1 cellular context compared by ENCODE assay signal in the genomic region with DNA sequence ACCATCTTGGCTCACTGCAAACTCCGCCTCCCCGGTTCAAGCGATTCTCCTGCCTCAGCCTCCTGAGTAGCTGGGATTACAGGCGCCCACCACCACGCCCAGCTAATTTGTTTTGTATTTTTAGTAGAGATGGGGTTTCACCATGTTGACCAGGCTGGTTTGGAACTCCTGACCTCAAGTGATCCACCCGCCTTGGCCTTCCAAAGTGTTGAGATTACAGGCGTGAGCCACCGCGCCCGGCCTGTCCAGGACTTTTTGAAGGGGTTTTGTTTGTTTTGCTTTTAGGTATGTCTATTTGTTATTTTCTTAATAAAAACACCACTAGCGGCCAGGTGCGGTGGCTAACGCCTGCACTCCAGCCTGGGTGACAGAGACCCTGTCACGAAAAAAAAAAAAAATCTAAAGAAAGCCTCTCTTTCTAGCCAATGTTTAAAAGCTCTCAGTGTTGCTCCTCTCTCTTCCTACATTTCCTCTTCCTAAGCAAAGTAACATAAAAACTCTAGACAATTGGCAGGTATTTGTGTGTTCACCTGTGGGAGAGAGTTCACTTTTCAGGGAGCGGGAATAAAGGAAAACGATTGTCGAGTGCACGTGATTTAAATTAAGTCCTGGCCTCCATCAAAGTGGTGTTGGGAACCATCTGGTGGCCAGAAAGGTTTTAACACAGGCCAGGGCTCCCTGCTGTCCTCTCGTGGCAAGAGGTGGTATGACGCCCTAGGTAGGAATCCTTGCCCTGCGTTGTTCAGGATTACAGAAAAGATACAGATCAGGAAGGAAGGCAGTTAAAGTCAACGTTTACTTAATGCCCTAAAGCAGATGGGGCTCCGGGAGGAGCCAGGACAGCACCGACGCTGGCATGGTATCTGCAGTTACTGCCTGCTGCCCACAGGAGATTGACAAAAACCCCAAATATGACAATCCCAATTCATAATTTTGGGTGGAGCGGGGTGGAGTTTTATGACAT.
TF ChIP-seq lines count a peak whose summit lies in the region.

No MANE protein-coding gene starts in this region.

TF ChIP-seq in K562, 482 proteins besides CTCF, POLR2A, EP300 and RAD21 (continued from another document and continues in another):
- TF ChIP-seq, protein P1, sequence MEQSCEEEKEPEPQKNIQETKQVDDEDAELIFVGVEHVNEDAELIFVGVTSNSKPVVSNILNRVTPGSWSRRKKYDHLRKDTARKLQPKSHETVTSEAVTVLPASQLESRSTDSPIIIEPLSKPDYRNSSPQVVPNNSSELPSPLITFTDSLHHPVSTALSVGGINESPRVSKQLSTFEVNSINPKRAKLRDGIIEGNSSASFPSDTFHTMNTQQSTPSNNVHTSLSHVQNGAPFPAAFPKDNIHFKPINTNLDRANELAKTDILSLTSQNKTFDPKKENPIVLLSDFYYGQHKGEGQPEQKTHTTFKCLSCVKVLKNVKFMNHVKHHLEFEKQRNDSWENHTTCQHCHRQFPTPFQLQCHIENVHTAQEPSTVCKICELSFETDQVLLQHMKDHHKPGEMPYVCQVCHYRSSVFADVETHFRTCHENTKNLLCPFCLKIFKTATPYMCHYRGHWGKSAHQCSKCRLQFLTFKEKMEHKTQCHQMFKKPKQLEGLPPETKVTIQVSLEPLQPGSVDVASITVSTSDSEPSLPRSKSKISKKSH (CRISPR knock-in tag; IDR thresholded peaks at IDR 0.05), result no peak
- TF ChIP-seq ZNF324 (CRISPR knock-in tag; IDR thresholded peaks at IDR 0.05), result no peak
- TF ChIP-seq, protein P2, sequence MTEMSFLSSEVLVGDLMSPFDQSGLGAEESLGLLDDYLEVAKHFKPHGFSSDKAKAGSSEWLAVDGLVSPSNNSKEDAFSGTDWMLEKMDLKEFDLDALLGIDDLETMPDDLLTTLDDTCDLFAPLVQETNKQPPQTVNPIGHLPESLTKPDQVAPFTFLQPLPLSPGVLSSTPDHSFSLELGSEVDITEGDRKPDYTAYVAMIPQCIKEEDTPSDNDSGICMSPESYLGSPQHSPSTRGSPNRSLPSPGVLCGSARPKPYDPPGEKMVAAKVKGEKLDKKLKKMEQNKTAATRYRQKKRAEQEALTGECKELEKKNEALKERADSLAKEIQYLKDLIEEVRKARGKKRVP (CRISPR knock-in tag; IDR thresholded peaks at IDR 0.05), result no peak
- TF ChIP-seq ZNF140 (CRISPR knock-in tag; IDR thresholded peaks at IDR 0.05), result no peak
- peak; percentile 16; the same call in 1 of the 2 replicates for TF ChIP-seq GTF2F1 (IDR thresholded peaks at IDR 0.05; ENCODE audit: low read depth, low read length)
- TF ChIP-seq ZNF3 (CRISPR knock-in tag; IDR thresholded peaks at IDR 0.05), result no peak
- TF ChIP-seq ZNF561 (CRISPR knock-in tag; conservative IDR thresholded peaks at IDR 0.05), result no peak
- no peak for TF ChIP-seq ZNF12 (CRISPR knock-in tag; IDR thresholded peaks at IDR 0.05)
- no peak for TF ChIP-seq HDAC8 (tag; IDR thresholded peaks at IDR 0.05)
- no peak for TF ChIP-seq MCM7 (IDR thresholded peaks at IDR 0.05)
- no peak for TF ChIP-seq HDGF (IDR thresholded peaks at IDR 0.05)
- TF ChIP-seq, protein P3, sequence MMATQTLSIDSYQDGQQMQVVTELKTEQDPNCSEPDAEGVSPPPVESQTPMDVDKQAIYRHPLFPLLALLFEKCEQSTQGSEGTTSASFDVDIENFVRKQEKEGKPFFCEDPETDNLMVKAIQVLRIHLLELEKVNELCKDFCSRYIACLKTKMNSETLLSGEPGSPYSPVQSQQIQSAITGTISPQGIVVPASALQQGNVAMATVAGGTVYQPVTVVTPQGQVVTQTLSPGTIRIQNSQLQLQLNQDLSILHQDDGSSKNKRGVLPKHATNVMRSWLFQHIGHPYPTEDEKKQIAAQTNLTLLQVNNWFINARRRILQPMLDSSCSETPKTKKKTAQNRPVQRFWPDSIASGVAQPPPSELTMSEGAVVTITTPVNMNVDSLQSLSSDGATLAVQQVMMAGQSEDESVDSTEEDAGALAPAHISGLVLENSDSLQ (IDR thresholded peaks at IDR 0.05), result no peak
- TF ChIP-seq NRF1 (conservative IDR thresholded peaks at IDR 0.05 in 1 of 2, IDR thresholded peaks at IDR 0.05 in 1 of 2), result no peak
- peak; percentile 76 for TF ChIP-seq RAD51 (IDR thresholded peaks at IDR 0.05; ENCODE audit: borderline replicate concordance, low read depth)
- no peak for TF ChIP-seq PTTG1 (tag; IDR thresholded peaks at IDR 0.05; ENCODE audit: low read depth)
- TF ChIP-seq SRF (CRISPR knock-in tag; IDR thresholded peaks at IDR 0.05), result no peak
- TF ChIP-seq ZNF57 (CRISPR knock-in tag; IDR thresholded peaks at IDR 0.05), result no peak
- TF ChIP-seq GATAD2A (IDR thresholded peaks at IDR 0.05), result peak; percentile 57; the same call in 1 of the 2 replicates
- TF ChIP-seq, protein P4, sequence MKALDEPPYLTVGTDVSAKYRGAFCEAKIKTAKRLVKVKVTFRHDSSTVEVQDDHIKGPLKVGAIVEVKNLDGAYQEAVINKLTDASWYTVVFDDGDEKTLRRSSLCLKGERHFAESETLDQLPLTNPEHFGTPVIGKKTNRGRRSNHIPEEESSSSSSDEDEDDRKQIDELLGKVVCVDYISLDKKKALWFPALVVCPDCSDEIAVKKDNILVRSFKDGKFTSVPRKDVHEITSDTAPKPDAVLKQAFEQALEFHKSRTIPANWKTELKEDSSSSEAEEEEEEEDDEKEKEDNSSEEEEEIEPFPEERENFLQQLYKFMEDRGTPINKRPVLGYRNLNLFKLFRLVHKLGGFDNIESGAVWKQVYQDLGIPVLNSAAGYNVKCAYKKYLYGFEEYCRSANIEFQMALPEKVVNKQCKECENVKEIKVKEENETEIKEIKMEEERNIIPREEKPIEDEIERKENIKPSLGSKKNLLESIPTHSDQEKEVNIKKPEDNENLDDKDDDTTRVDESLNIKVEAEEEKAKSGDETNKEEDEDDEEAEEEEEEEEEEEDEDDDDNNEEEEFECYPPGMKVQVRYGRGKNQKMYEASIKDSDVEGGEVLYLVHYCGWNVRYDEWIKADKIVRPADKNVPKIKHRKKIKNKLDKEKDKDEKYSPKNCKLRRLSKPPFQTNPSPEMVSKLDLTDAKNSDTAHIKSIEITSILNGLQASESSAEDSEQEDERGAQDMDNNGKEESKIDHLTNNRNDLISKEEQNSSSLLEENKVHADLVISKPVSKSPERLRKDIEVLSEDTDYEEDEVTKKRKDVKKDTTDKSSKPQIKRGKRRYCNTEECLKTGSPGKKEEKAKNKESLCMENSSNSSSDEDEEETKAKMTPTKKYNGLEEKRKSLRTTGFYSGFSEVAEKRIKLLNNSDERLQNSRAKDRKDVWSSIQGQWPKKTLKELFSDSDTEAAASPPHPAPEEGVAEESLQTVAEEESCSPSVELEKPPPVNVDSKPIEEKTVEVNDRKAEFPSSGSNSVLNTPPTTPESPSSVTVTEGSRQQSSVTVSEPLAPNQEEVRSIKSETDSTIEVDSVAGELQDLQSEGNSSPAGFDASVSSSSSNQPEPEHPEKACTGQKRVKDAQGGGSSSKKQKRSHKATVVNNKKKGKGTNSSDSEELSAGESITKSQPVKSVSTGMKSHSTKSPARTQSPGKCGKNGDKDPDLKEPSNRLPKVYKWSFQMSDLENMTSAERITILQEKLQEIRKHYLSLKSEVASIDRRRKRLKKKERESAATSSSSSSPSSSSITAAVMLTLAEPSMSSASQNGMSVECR (CRISPR knock-in tag; IDR thresholded peaks at IDR 0.05), result peak; percentile 57; the same call in 1 of the 2 replicates
- no peak for TF ChIP-seq SIN3B (IDR thresholded peaks at IDR 0.05; ENCODE audit: low read depth)
- TF ChIP-seq MITF (IDR thresholded peaks at IDR 0.05), result peak; percentile 95
- no peak for TF ChIP-seq ZNF354B (CRISPR knock-in tag; IDR thresholded peaks at IDR 0.05)
- TF ChIP-seq FOXO4 (CRISPR knock-in tag; IDR thresholded peaks at IDR 0.05), result no peak
- no peak for TF ChIP-seq PBX2 (CRISPR knock-in tag; IDR thresholded peaks at IDR 0.05; ENCODE audit: low read depth)
- TF ChIP-seq PBX2 (tag; conservative IDR thresholded peaks at IDR 0.05; ENCODE audit: low read depth), result no peak
- TF ChIP-seq, protein P5, sequence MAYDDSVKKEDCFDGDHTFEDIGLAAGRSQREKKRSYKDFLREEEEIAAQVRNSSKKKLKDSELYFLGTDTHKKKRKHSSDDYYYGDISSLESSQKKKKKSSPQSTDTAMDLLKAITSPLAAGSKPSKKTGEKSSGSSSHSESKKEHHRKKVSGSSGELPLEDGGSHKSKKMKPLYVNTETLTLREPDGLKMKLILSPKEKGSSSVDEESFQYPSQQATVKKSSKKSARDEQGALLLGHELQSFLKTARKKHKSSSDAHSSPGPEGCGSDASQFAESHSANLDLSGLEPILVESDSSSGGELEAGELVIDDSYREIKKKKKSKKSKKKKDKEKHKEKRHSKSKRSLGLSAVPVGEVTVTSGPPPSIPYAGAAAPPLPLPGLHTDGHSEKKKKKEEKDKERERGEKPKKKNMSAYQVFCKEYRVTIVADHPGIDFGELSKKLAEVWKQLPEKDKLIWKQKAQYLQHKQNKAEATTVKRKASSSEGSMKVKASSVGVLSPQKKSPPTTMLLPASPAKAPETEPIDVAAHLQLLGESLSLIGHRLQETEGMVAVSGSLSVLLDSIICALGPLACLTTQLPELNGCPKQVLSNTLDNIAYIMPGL (CRISPR knock-in tag; IDR thresholded peaks at IDR 0.05), result no peak
- no peak for TF ChIP-seq ZSCAN32 (CRISPR knock-in tag; IDR thresholded peaks at IDR 0.05)
- TF ChIP-seq BHLHE40 (IDR thresholded peaks at IDR 0.05; ENCODE audit: low read length), result peak; percentile 99
- no peak for TF ChIP-seq TFAM (CRISPR knock-in tag; conservative IDR thresholded peaks at IDR 0.05)
- TF ChIP-seq ZNF77 (CRISPR knock-in tag; IDR thresholded peaks at IDR 0.05), result no peak
- TF ChIP-seq SMAD2 (IDR thresholded peaks at IDR 0.05; ENCODE audit: low read depth, low read length), result no peak
- TF ChIP-seq BRD9 (IDR thresholded peaks at IDR 0.05; ENCODE audit: low read depth, partially characterized antibody), result no peak
- no peak for TF ChIP-seq CHCHD3 (CRISPR knock-in tag; IDR thresholded peaks at IDR 0.05)
- peak; percentile 85 for TF ChIP-seq KLF16 (IDR thresholded peaks at IDR 0.05)
- TF ChIP-seq KAT8 (IDR thresholded peaks at IDR 0.05; ENCODE audit: low read depth), result no peak
- no peak for TF ChIP-seq SAFB (IDR thresholded peaks at IDR 0.05; ENCODE audit: borderline replicate concordance, low read depth, low read length)
- TF ChIP-seq HOXB6 (CRISPR knock-in tag; IDR thresholded peaks at IDR 0.05; ENCODE audit: borderline replicate concordance), result no peak
- no peak for TF ChIP-seq RBM17 (IDR thresholded peaks at IDR 0.05; ENCODE audit: borderline replicate concordance, low read depth, low read length)
- TF ChIP-seq ZNF764 (CRISPR knock-in tag; IDR thresholded peaks at IDR 0.05; ENCODE audit: low read depth), result no peak
- TF ChIP-seq KAT2B (IDR thresholded peaks at IDR 0.05; ENCODE audit: low read depth, low read length), result no peak
- TF ChIP-seq, protein P6, sequence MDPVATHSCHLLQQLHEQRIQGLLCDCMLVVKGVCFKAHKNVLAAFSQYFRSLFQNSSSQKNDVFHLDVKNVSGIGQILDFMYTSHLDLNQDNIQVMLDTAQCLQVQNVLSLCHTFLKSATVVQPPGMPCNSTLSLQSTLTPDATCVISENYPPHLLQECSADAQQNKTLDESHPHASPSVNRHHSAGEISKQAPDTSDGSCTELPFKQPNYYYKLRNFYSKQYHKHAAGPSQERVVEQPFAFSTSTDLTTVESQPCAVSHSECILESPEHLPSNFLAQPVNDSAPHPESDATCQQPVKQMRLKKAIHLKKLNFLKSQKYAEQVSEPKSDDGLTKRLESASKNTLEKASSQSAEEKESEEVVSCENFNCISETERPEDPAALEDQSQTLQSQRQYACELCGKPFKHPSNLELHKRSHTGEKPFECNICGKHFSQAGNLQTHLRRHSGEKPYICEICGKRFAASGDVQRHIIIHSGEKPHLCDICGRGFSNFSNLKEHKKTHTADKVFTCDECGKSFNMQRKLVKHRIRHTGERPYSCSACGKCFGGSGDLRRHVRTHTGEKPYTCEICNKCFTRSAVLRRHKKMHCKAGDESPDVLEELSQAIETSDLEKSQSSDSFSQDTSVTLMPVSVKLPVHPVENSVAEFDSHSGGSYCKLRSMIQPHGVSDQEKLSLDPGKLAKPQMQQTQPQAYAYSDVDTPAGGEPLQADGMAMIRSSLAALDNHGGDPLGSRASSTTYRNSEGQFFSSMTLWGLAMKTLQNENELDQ (CRISPR knock-in tag; IDR thresholded peaks at IDR 0.05; ENCODE audit: borderline replicate concordance), result no peak
- peak; percentile 15; the same call in 1 of the 2 replicates for TF ChIP-seq CBFA2T2 (conservative IDR thresholded peaks at IDR 0.05)
- TF ChIP-seq SREBF1 (IDR thresholded peaks at IDR 0.05; ENCODE audit: borderline replicate concordance, low read depth, low read length), result no peak
- no peak for TF ChIP-seq TARDBP (IDR thresholded peaks at IDR 0.05)
- TF ChIP-seq FUS (optimal IDR thresholded peaks at IDR 0.05; ENCODE audit: low read depth, low read length), result no peak
